Comparison of ENCODE assay signal across 12 cellular contexts in genomic region chr6:137207457-137207856, GRCh38. TPM values are rescaled to one million over a fixed set of nuclear protein-coding genes. Genes with fewer than 3 reads are reported as not detected.
"Had no signal": no experiment of that assay in that cellular context is flagged by ENCODE, and none has a peak within 500 bp of the region (broad histone marks: within the 10 kb centered on the region; RNA-seq: fewer than 3 reads in every experiment).

No MANE protein-coding gene starts in this region.

RNA-seq across cellular contexts. Expression of gene IL22RA2, which starts 34.0 kb away (rescaled TPM):
- total RNA-seq: activated CD8-positive, alpha-beta T cell treated with anti-CD3 and anti-CD28 coated beads for 36 hours; activated naive CD8-positive, alpha-beta T cell treated with anti-CD3 and anti-CD28 coated beads for 36 hours; activated T-cell treated with anti-CD3 and anti-CD28 coated beads, Interleukin-2, amount 50 U/mL, for 4 hours; activated T-helper 17 cell treated with anti-CD3 and anti-CD28 coated beads, Interleukin-2, amount 50 U/mL, for 72 hours; adrenal gland; aorta; body of pancreas; dorsolateral prefrontal cortex; endodermal cell; esophagus muscularis mucosa; foreskin keratinocyte; gastrocnemius medialis had no signal
- polyA plus RNA-seq: adrenal gland, aorta, foreskin keratinocyte had no signal
